Comparison of ENCODE assay signal across 9 cellular contexts in the genomic region with DNA sequence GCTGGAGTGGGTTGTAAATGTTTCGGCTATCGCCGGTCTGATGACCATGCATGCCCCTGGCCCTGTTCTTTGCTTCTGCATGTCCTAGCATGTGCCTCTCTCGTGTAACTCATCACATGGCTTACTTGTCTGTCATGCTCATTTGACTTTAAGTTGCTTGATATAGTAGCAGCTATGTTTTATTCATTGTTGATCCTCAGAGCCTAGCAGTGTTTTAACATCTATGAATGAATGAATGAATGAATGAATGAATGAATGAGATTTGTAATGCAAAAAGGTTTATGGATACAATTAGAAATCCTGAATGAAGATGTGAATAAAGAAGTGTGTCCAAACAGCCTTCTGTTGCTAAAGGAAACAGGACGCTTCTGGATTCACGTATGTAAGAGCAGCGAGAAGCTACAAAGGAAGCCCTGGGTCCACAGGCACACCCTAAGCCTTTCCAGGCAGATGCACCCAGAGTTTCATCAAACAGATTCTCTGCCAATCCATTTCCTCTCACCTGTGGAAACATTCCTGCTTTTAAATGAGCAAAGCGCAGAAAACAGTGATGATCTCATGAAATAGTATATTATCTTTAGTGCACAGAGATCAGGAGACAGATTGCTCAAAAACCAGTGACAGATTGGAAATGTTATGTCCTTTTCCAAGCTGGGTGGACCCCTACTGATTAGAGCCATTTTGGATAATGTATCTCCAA. TPM values are rescaled to one million over a fixed set of nuclear protein-coding genes. Genes with fewer than 3 reads are reported as not detected.
DNase-seq lines count a peak whose midpoint lies in the region; ATAC-seq, FAIRE-seq and TF ChIP-seq lines count a peak whose summit lies in the region.
"Had no signal": no experiment of that assay in that cellular context is flagged by ENCODE, and none has a peak within 500 bp of the region (broad histone marks: within the 10 kb centered on the region; RNA-seq: fewer than 3 reads in every experiment).

No MANE protein-coding gene starts in this region.

- H3K4me1 Mint-ChIP-seq in CD4-positive, alpha-beta T cell (ENCODE audit: low read depth), result peaks cover 53% of the 10 kb centered on the region
- H3K4me1 Mint-ChIP-seq in neural progenitor cell, result peaks cover 55% of the 10 kb centered on the region

- no peaks in the 10 kb centered on the region for H3K9me3 Mint-ChIP-seq in CD4-positive, alpha-beta T cell
- H3K9me3 Mint-ChIP-seq in neural progenitor cell, result no peaks in the 10 kb centered on the region

- ATAC-seq in CD4-positive, alpha-beta T cell (ENCODE audit: poor library complexity), result no peak

- FAIRE-seq in GM12892 (lab: Jason Lieb, UNC), result no peak
- FAIRE-seq: TTC549 had no signal

- H3K27me3 ChIP-seq in CD4-positive, alpha-beta T cell (ENCODE audit: control insufficient read depth, insufficient read depth, low read length), result no peaks in the 10 kb centered on the region
- H3K27me3 ChIP-seq in neural progenitor cell, result no peaks in the 10 kb centered on the region

- no peak for DNase-seq in CD4-positive, alpha-beta T cell
- DNase-seq in NCI-H1417 (lab: John Stamatoyannopoulos, UW) (peak in 2 of 3 experiments; percentile 59 to 64), dermis blood vessel endothelial cell (peak; percentile 50), neural progenitor cell (ENCODE audit: low spot score) (no peak), HK-2 (ENCODE audit: unreplicated experiment) (no peak), NCI-H2227 (lab: John Stamatoyannopoulos, UW; ENCODE audit: unreplicated experiment) (no peak), glomerular visceral epithelial cell (ENCODE audit: extremely low spot score) (no peak), GM12892 (ENCODE audit: insufficient read length) (no peak)

- no peaks in the 10 kb centered on the region for H3K27me3 Mint-ChIP-seq in CD4-positive, alpha-beta T cell
- H3K27me3 Mint-ChIP-seq in neural progenitor cell (ENCODE audit: insufficient read depth, low read depth), result peaks cover 6% of the 10 kb centered on the region

- intact Hi-C loops in CD4-positive, alpha-beta T cell (cut with DNase I, micrococcal nuclease), result loop anchor here (2.0 to 10.0 kb wide), 7 partner anchors 99 to 1065 kb away; partner anchors contain the start of genes HEBP1 (in 2 of the 2), APOLD1 (in 1 of the 2), BORCS5 (in 1 of the 2) and CDKN1B (in 1 of the 2)

- no peak for TF ChIP-seq CTCF in CD4-positive, alpha-beta T cell (IDR thresholded peaks at IDR 0.05)
- TF ChIP-seq CTCF in neural progenitor cell (IDR thresholded peaks at IDR 0.05), result no peak

- H3K27ac Mint-ChIP-seq in CD4-positive, alpha-beta T cell, result peak overlapping the region; percentile 94
- H3K27ac Mint-ChIP-seq in neural progenitor cell, result peak overlapping the region; percentile 97

- no peak for TF ChIP-seq POLR2A in GM12892 (IDR thresholded peaks at IDR 0.05; ENCODE audit: low read depth, low read length)

- H3F3A ChIP-seq in neural progenitor cell (ENCODE audit: low read depth), result peaks cover 19% of the 10 kb centered on the region

- peaks cover 24% of the 10 kb centered on the region for H3K4me1 ChIP-seq in neural progenitor cell

- H3K36me3 ChIP-seq in neural progenitor cell, result no peaks in the 10 kb centered on the region

- H3K9me3 ChIP-seq in CD4-positive, alpha-beta T cell (ENCODE audit: control insufficient read depth, low read length), result no peaks in the 10 kb centered on the region
- H3K9me3 ChIP-seq in neural progenitor cell (ENCODE audit: low read depth), result no peaks in the 10 kb centered on the region

- H3K27ac ChIP-seq in CD4-positive, alpha-beta T cell (ENCODE audit: low read depth, low read length), result peak overlapping the region; percentile 7
- no peak overlapping the region for H3K27ac ChIP-seq in neural progenitor cell

- CTCF ChIA-PET in CD4-positive, alpha-beta T cell (lab: Charles Lee), result interaction anchor here (1.2 to 6.9 kb wide), 2 partner anchors 96 to 111 kb away, joined by 4 to 50 read pairs; partner anchors contain the start of gene EMP1

- no peaks in the 10 kb centered on the region for H3K36me3 Mint-ChIP-seq in CD4-positive, alpha-beta T cell (ENCODE audit: low read depth)
- no peaks in the 10 kb centered on the region for H3K36me3 Mint-ChIP-seq in neural progenitor cell

- peak overlapping the region; percentile 80 for H2AFZ ChIP-seq in neural progenitor cell (replicated peaks)

- peak overlapping the region; percentile 83 for H3K4me2 ChIP-seq in neural progenitor cell

- H4K20me1 ChIP-seq in neural progenitor cell (ENCODE audit: low read depth), result no peaks in the 10 kb centered on the region

- no peak overlapping the region for H3K9ac ChIP-seq in neural progenitor cell

- POLR2A ChIA-PET in CD4-positive, alpha-beta T cell (lab: Charles Lee), result interaction anchor here (2.9 kb wide), 1 partner anchor 112 kb away, joined by 9 read pairs; no protein-coding TSS in a partner anchor

- peak overlapping the region; percentile 87 for H3K4me3 Mint-ChIP-seq in CD4-positive, alpha-beta T cell
- peak overlapping the region; percentile 77 for H3K4me3 Mint-ChIP-seq in neural progenitor cell

- H3K79me2 ChIP-seq in neural progenitor cell (ENCODE audit: low read depth), result no peaks in the 10 kb centered on the region

- H3K4me3 ChIP-seq in neural progenitor cell, result peak overlapping the region; percentile 72

RNA-seq across cellular contexts. Expression of gene GSG1, which starts 3.4 kb away (rescaled TPM):
- total RNA-seq in CD4-positive, alpha-beta T cell, result not detected
- not detected in 2 replicates for total RNA-seq in dermis blood vessel endothelial cell
- not detected in 2 replicates for total RNA-seq in neural progenitor cell (ENCODE audit: low replicate concordance)
- polyA plus RNA-seq in GM12892 (2012; ENCODE audit: missing spikeins), result not detected

RNA-seq across cellular contexts. Expression of gene FAM234B, which starts 55.9 kb away (rescaled TPM):
- total RNA-seq in CD4-positive, alpha-beta T cell, result 1 to 10 TPM; 3.0 to 3.2 TPM
- 12.2 and 13.3 TPM in 2 replicates for total RNA-seq in dermis blood vessel endothelial cell
- total RNA-seq in neural progenitor cell (ENCODE audit: low replicate concordance), result 20.8 and 23.1 TPM in 2 replicates
- polyA plus RNA-seq in GM12892 (2012; ENCODE audit: missing spikeins), result 0.66 TPM

Comparison
In these comparisons a context has a peak if more than half of its experiments do, and no peak if none do; other contexts are left out.
1. DNase-seq: peak in NCI-H1417 (2 of 3) and dermis blood vessel endothelial cell (single experiment); none in CD4-positive, alpha-beta T cell (0 of 10), neural progenitor cell (single experiment), HK-2 (single experiment), NCI-H2227 (single experiment), glomerular visceral epithelial cell (single experiment) and GM12892 (single experiment).